8 cellular contexts compared by ENCODE assay signal in genomic region chr6:137094411-137095008, GRCh38. TPM values are rescaled to one million over a fixed set of nuclear protein-coding genes. Genes with fewer than 3 reads are reported as not detected.
DNase-seq lines count a peak whose midpoint lies in the region; ATAC-seq and TF ChIP-seq lines count a peak whose summit lies in the region.

No MANE protein-coding gene starts in this region.

- H4K20me1 ChIP-seq in DOHH2 (ENCODE audit: control insufficient read depth, insufficient read depth, low read depth, low read length), result no peaks in the 10 kb centered on the region

- 8 to 41% methylated on average over 2 to 4 of the region's 5 CpGs for WGBS in endodermal cell (ENCODE audit: insufficient coverage in 1 of 2, insufficient read length in 1 of 2), 2 experiments

- H3K27ac ChIP-seq in DOHH2 (ENCODE audit: low read depth, low read length), result no peak overlapping the region
- no peak overlapping the region for H3K27ac ChIP-seq in endodermal cell (ENCODE audit: low read depth, low read length)

- H3K79me2 ChIP-seq in DOHH2 (ENCODE audit: control insufficient read depth, low read length), result no peaks in the 10 kb centered on the region

- no peak overlapping the region for H3K4me3 ChIP-seq in DOHH2 (ENCODE audit: low read length)
- H3K4me3 ChIP-seq in endodermal cell (ENCODE audit: low read length), result no peak overlapping the region

- peak; percentile 28 for ATAC-seq in HG02870 (IDR thresholded peaks at IDR 0.05; ENCODE audit: unreplicated experiment)
- ATAC-seq in stimulated activated naive B cell treated with anti-CD40 and anti-IgM and Interleukin-4, amounts not matched to agents 10 μg/mL and 1 μg/mL and 100 μg/mL, for 72 hours (replicated peaks), result peak; percentile 43 to 51
- ATAC-seq in GM21447 (IDR thresholded peaks at IDR 0.05; ENCODE audit: unreplicated experiment), result no peak

- H3K27ac Mint-ChIP-seq in endodermal cell, result no peak overlapping the region
- H3K27ac Mint-ChIP-seq in mesothelial cell of epicardium, result no peak overlapping the region
- H3K27ac Mint-ChIP-seq in stimulated activated naive B cell treated with anti-CD40 and anti-IgM and Interleukin-4, amounts not matched to agents 10 μg/mL and 1 μg/mL and 100 μg/mL, for 72 hours, result peak overlapping the region; percentile 42

- H3K36me3 ChIP-seq in DOHH2 (ENCODE audit: control insufficient read depth, low read length), result no peaks in the 10 kb centered on the region
- no peaks in the 10 kb centered on the region for H3K36me3 ChIP-seq in endodermal cell (ENCODE audit: control insufficient read depth, insufficient read depth, low read length)

- no peaks in the 10 kb centered on the region for H3K9me2 ChIP-seq in DOHH2 (replicated peaks; ENCODE audit: control insufficient read depth, low read length)

- no peak overlapping the region for H3K9ac ChIP-seq in endodermal cell (ENCODE audit: extremely low read depth, low read length, poor library complexity, severe bottlenecking)

- H3K27me3 ChIP-seq in DOHH2 (ENCODE audit: control insufficient read depth, low read length) (no peaks in the 10 kb centered on the region), endodermal cell (ENCODE audit: control insufficient read depth, insufficient read depth, low read length, poor library complexity, severe bottlenecking) (no peaks in the 10 kb centered on the region)

- no peak overlapping the region for H3K4me2 ChIP-seq in DOHH2 (ENCODE audit: low read length)

- H3K27me3 Mint-ChIP-seq in endodermal cell (ENCODE audit: insufficient read depth), result no peaks in the 10 kb centered on the region
- no peaks in the 10 kb centered on the region for H3K27me3 Mint-ChIP-seq in mesothelial cell of epicardium (ENCODE audit: low read depth)
- H3K27me3 Mint-ChIP-seq in stimulated activated naive B cell treated with anti-CD40 and anti-IgM and Interleukin-4, amounts not matched to agents 10 μg/mL and 1 μg/mL and 100 μg/mL, for 72 hours, result no peaks in the 10 kb centered on the region

- H3F3A ChIP-seq in DOHH2 (ENCODE audit: control insufficient read depth, insufficient read depth), result no peaks in the 10 kb centered on the region

- peaks cover 7% of the 10 kb centered on the region for H3K9me3 Mint-ChIP-seq in endodermal cell
- H3K9me3 Mint-ChIP-seq in mesothelial cell of epicardium, result peaks cover 7% of the 10 kb centered on the region
- H3K9me3 Mint-ChIP-seq in stimulated activated naive B cell treated with anti-CD40 and anti-IgM and Interleukin-4, amounts not matched to agents 10 μg/mL and 1 μg/mL and 100 μg/mL, for 72 hours, result no peaks in the 10 kb centered on the region

- H3K36me3 Mint-ChIP-seq in endodermal cell (ENCODE audit: low read depth) (no peaks in the 10 kb centered on the region), mesothelial cell of epicardium (no peaks in the 10 kb centered on the region)
- H3K36me3 Mint-ChIP-seq in stimulated activated naive B cell treated with anti-CD40 and anti-IgM and Interleukin-4, amounts not matched to agents 10 μg/mL and 1 μg/mL and 100 μg/mL, for 72 hours, result peaks cover 0 to 2% of the 10 kb centered on the region in 2 donors

- H3K9me3 ChIP-seq in DOHH2 (ENCODE audit: control insufficient read depth, insufficient read depth, low read length) (no peaks in the 10 kb centered on the region), endodermal cell (ENCODE audit: control insufficient read depth, low read length) (peaks cover 5% of the 10 kb centered on the region)

- H3K4me1 Mint-ChIP-seq in endodermal cell (peaks cover 4% of the 10 kb centered on the region), mesothelial cell of epicardium (peaks cover 2% of the 10 kb centered on the region)
- H3K4me1 Mint-ChIP-seq in stimulated activated naive B cell treated with anti-CD40 and anti-IgM and Interleukin-4, amounts not matched to agents 10 μg/mL and 1 μg/mL and 100 μg/mL, for 72 hours, result peaks cover 34 to 60% of the 10 kb centered on the region in 2 donors

- DNase-seq in NCI-H774 (lab: John Stamatoyannopoulos, UW) (peak; percentile 28), endodermal cell (peak; percentile 81), mesothelial cell of epicardium (ENCODE audit: low spot score in 2 of 2, unreplicated experiment in 2 of 2) (peak in 1 of 2 experiments; percentile 55)
- DNase-seq in activated CD4-positive, alpha-beta T cell treated with anti-CD3 and anti-CD28 coated beads, Interleukin-2, amount 50 U/mL, for 48 hours, result peak; percentile 38 to 55
- DNase-seq in stimulated activated naive B cell treated with anti-CD40 and anti-IgM and Interleukin-4, amounts not matched to agents 10 μg/mL and 1 μg/mL and 100 μg/mL, for 72 hours, result peak; percentile 53

- H3K4me3 Mint-ChIP-seq in endodermal cell, result no peak overlapping the region
- no peak overlapping the region for H3K4me3 Mint-ChIP-seq in mesothelial cell of epicardium
- no peak overlapping the region for H3K4me3 Mint-ChIP-seq in stimulated activated naive B cell treated with anti-CD40 and anti-IgM and Interleukin-4, amounts not matched to agents 10 μg/mL and 1 μg/mL and 100 μg/mL, for 72 hours

- peaks cover 12% of the 10 kb centered on the region for H3K4me1 ChIP-seq in DOHH2 (ENCODE audit: control insufficient read depth, low read length)
- H3K4me1 ChIP-seq in endodermal cell (ENCODE audit: control insufficient read depth, insufficient read depth, low read length), result peaks cover 4% of the 10 kb centered on the region

- peak; percentile 80 for TF ChIP-seq CTCF in DOHH2 (IDR thresholded peaks at IDR 0.05; ENCODE audit: low read depth, low read length, poor library complexity, severe bottlenecking)
- peak; percentile 92 for TF ChIP-seq CTCF in endodermal cell (conservative IDR thresholded peaks at IDR 0.05)
- peak; percentile 44 for TF ChIP-seq CTCF in mesothelial cell of epicardium (IDR thresholded peaks at IDR 0.05; ENCODE audit: unreplicated experiment)

RNA-seq across cellular contexts. Expression of gene IL20RA, which starts 49.7 kb away (rescaled TPM):
- total RNA-seq in endodermal cell (under 1 TPM; 0.13 to 0.57 TPM), mesothelial cell of epicardium (1.1 to 2.1 TPM (median 1.7 TPM) in 3 replicates)
- polyA plus RNA-seq in endodermal cell (2013, experiment 1 of 2), result 0.57 TPM
- 0.08 TPM for polyA plus RNA-seq in endodermal cell (2013, experiment 2 of 2)
